ENCODE assay signal across 18 cellular contexts in the genomic region with DNA sequence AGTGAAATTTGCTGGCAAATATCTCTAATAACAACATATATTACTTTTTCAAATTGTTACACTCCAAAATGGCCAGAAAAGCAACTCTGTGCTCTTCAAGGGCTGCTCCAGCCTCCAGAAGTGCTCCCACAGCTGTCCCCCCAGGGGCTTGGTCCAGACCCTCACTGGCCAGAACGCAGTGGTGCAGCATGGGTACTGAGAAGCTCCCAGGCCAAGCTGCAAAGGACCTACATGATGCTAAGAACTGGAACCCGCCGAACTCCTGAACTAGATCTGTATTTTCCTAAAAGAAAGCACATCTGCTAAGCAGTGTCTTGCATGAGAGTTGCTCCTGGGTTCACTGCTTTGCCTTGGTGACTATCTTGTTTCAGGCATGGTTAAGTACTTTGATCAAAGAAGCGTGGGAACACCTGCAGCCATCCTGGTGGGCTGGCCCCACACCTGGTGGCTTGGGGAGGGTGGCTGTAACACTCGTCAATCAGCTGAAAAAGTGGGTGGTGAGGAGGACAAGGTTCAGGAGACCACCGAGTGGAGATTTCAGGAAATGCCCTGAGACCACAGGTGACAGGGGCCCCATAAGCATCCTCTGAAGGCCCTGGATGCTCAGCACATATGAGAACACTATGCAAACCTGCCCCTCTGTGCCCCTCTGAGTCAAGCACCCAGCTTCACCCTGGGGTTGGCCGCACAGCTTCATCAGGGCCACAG.
A peak's percentile ranks its signal among the peaks of the same experiment; 100 is the strongest.
DNase-seq lines count a peak whose midpoint lies in the region; ATAC-seq, FAIRE-seq and TF ChIP-seq lines count a peak whose summit lies in the region.
"Had no signal": no experiment of that assay in that cellular context is flagged by ENCODE, and none has a peak within 500 bp of the region (broad histone marks: within the 10 kb centered on the region; RNA-seq: fewer than 3 reads in every experiment).

No MANE protein-coding gene starts in this region.

- H3K79me2 ChIP-seq in GM12878 (ENCODE audit: control insufficient read depth, insufficient read depth, low read length): no peaks in the 10 kb centered on the region

- H3K9me3 ChIP-seq in heart right ventricle (no peaks in the 10 kb centered on the region), GM12878 (replicated peaks; ENCODE audit: control insufficient read depth, insufficient read depth, low read length) (no peaks in the 10 kb centered on the region)
- no peaks in the 10 kb centered on the region for H3K9me3 ChIP-seq in naive thymus-derived CD4-positive, alpha-beta T cell (ENCODE audit: control insufficient read depth in 2 of 3, low read length in 3 of 3)
- H3K9me3 ChIP-seq: SK-N-SH, upper lobe of right lung had no signal

- no peaks in the 10 kb centered on the region for H3K27me3 Mint-ChIP-seq in naive thymus-derived CD4-positive, alpha-beta T cell

- no peak overlapping the region for H3K4me3 Mint-ChIP-seq in naive thymus-derived CD4-positive, alpha-beta T cell
- H3K4me3 Mint-ChIP-seq: mesothelial cell of epicardium, neural crest cell had no signal

- POLR2A ChIA-PET in GM12878 (lab: Charles Lee): no interaction called here
- POLR2A ChIA-PET in naive thymus-derived CD4-positive, alpha-beta T cell (lab: Charles Lee): no interaction called here

- CTCF ChIA-PET in GM12878 (lab: Yijun Ruan, JAX): interaction anchor here (1.0 to 1.7 kb wide), 7 partner anchors 47 to 128 kb away, joined by 3 to 5 read pairs (median 3); no protein-coding TSS in a partner anchor
- CTCF ChIA-PET in naive thymus-derived CD4-positive, alpha-beta T cell (lab: Charles Lee): no interaction called here

- RAD21 ChIA-PET in GM12878 (lab: Charles Lee; ENCODE audit: unreplicated experiment): interaction anchor here (1.1 to 1.4 kb wide), 2 partner anchors 71 to 114 kb away, joined by 3 to 4 read pairs; no protein-coding TSS in a partner anchor

- H3K27me3 ChIP-seq in heart right ventricle (no peaks in the 10 kb centered on the region), GM12878 (replicated peaks in 1 of 2; ENCODE audit: control insufficient read depth in 2 of 2, insufficient read depth in 2 of 2, low read length in 1 of 2) (no peaks in the 10 kb centered on the region)
- H3K27me3 ChIP-seq in naive thymus-derived CD4-positive, alpha-beta T cell (ENCODE audit: control insufficient read depth in 2 of 2, insufficient read depth in 2 of 2, low read length in 2 of 2): no peaks in the 10 kb centered on the region
- H3K27me3 ChIP-seq: upper lobe of right lung had no signal

- TF ChIP-seq RAD21 in GM12878 (IDR thresholded peaks at IDR 0.05; ENCODE audit: insufficient read depth, low read depth, low read length): no peak

- intact Hi-C loops in heart right ventricle (cut with DNase I): loop anchor here in 4 of 10 donors (5.0 kb wide), 2 partner anchors 74 to 104 kb away; a partner anchor contains a TSS
- intact Hi-C loops in Right ventricle myocardium superior (cut with DNase I): loop anchor here (5.0 kb wide), 1 partner anchor 74 kb away; a partner anchor contains a TSS
- intact Hi-C loops in GM12878 (cut with micrococcal nuclease; ENCODE audit: unreplicated experiment): no loop called here
- intact Hi-C loops in naive thymus-derived CD4-positive, alpha-beta T cell (cut with micrococcal nuclease): no loop called here

- H2AFZ ChIP-seq in GM12878 (ENCODE audit: control insufficient read depth, low read depth, low read length): no peak overlapping the region

- no peak overlapping the region for H3K27ac Mint-ChIP-seq in naive thymus-derived CD4-positive, alpha-beta T cell
- H3K27ac Mint-ChIP-seq: mesothelial cell of epicardium had no signal

- TF ChIP-seq POLR2A in GM12878 (IDR thresholded peaks at IDR 0.05; ENCODE audit: low read depth, low read length): no peak

- H3K36me3 ChIP-seq in heart right ventricle (peaks cover 0 to 92% (median 20%) of the 10 kb centered on the region in 9 donors), GM12878 (ENCODE audit: control insufficient read depth in 2 of 2, insufficient read depth in 2 of 2, low read length in 1 of 2) (no peaks in the 10 kb centered on the region)
- H3K36me3 ChIP-seq in naive thymus-derived CD4-positive, alpha-beta T cell (ENCODE audit: control insufficient read depth in 2 of 3, insufficient read depth in 3 of 3, low read length in 3 of 3): no peaks in the 10 kb centered on the region

- H3K9me3 Mint-ChIP-seq in naive thymus-derived CD4-positive, alpha-beta T cell: no peaks in the 10 kb centered on the region
- H3K9me3 Mint-ChIP-seq: mesothelial cell of epicardium, neural crest cell had no signal

- H3K36me3 Mint-ChIP-seq in naive thymus-derived CD4-positive, alpha-beta T cell: no peaks in the 10 kb centered on the region

- H3K27ac ChIP-seq in heart right ventricle: peak overlapping the region in 6 of 10 donors; percentile 19 to 73 (median 54)
- H3K27ac ChIP-seq in GM12878 (ENCODE audit: control insufficient read depth, insufficient read depth): no peak overlapping the region
- H3K27ac ChIP-seq in naive thymus-derived CD4-positive, alpha-beta T cell (ENCODE audit: low read depth, low read length): no peak overlapping the region
- H3K27ac ChIP-seq: upper lobe of right lung had no signal

- ATAC-seq in heart right ventricle (no peak), Right ventricle myocardium superior (ENCODE audit: poor library complexity) (no peak), GM12878 (peak; percentile 22)
- ATAC-seq in naive thymus-derived CD4-positive, alpha-beta T cell: no peak
- ATAC-seq: activated CD4-positive, CD25-positive, alpha-beta regulatory T cell treated with anti-CD3 and anti-CD28 coated beads, Interleukin-2, amount 50 U/mL, for 24 hours had no signal

- no peak for TF ChIP-seq EP300 in GM12878 (IDR thresholded peaks at IDR 0.05; ENCODE audit: borderline replicate concordance in 1 of 2, control insufficient read depth in 1 of 2, low read depth in 2 of 2, low read length in 2 of 2)

- WGBS in heart right ventricle, 2 donors: 92 to 97% methylated on average over 7 of the region's 7 CpGs
- WGBS in GM12878 (ENCODE audit: insufficient coverage, insufficient replicate concordance, low lambda C conversion rate, missing lambda C conversion rate): 3% methylated on average over 7 of the region's 7 CpGs

- FAIRE-seq in GM12878 (lab: Jason Lieb, UNC) (no peak), urothelium cell line (lab: Jason Lieb, UNC) (peak; percentile 67)
- FAIRE-seq: kidney had no signal

- SMC1A ChIA-PET in GM12878 (lab: Charles Lee; ENCODE audit: uncharacterized antibody, unreplicated experiment): interaction anchor here (1.0 to 1.6 kb wide), 2 partner anchors 11 to 16 kb away, joined by 3 read pairs; no protein-coding TSS in a partner anchor

- no TSS peak for BruUV-seq in GM12878 (replicated peaks; lab: Mats Ljungman, UMichigan)

- no peak overlapping the region for H3K4me2 ChIP-seq in GM12878 (ENCODE audit: control insufficient read depth, insufficient read depth)
- H3K4me2 ChIP-seq: SK-N-SH had no signal

- no peak overlapping the region for H3K9ac ChIP-seq in GM12878 (ENCODE audit: control insufficient read depth, insufficient read depth, low read length)
- H3K9ac ChIP-seq: SK-N-SH had no signal

- no peak for TF ChIP-seq CTCF in heart right ventricle (IDR thresholded peaks at IDR 0.05)
- no peak for TF ChIP-seq CTCF in GM12878 (IDR thresholded peaks at IDR 0.05 in 2 of 3, conservative IDR thresholded peaks at IDR 0.05 in 1 of 3; ENCODE audit: control insufficient read depth in 2 of 3, extremely low read depth in 1 of 3, insufficient read depth in 1 of 3, low read depth in 3 of 3, low read length in 3 of 3)

- H3K4me1 ChIP-seq in heart right ventricle: peaks cover 0 to 30% (median 17%) of the 10 kb centered on the region in 9 donors
- H3K4me1 ChIP-seq in GM12878 (ENCODE audit: control insufficient read depth, insufficient read depth, low read length): no peaks in the 10 kb centered on the region
- H3K4me1 ChIP-seq in naive thymus-derived CD4-positive, alpha-beta T cell (ENCODE audit: control insufficient read depth in 2 of 2, insufficient read depth in 2 of 2, low read length in 2 of 2): no peaks in the 10 kb centered on the region
- H3K4me1 ChIP-seq: upper lobe of right lung had no signal

- DNase-seq in heart right ventricle (no peak), Right ventricle myocardium superior (no peak), GM12878 (ENCODE audit: low read depth, low spot score) (no peak), mesenteric fat pad (ENCODE audit: low spot score) (peak; percentile 69), urothelium cell line (ENCODE audit: low spot score) (no peak), activated gamma-delta T cell (lab: John Stamatoyannopoulos, UW) (no peak), amniotic stem cell (lab: John Stamatoyannopoulos, UW) (no peak)
- no peak for DNase-seq in naive thymus-derived CD4-positive, alpha-beta T cell
- DNase-seq: cerebellar nuclear complex; kidney; NCI-H774; stimulated activated naive CD4-positive, alpha-beta T cell treated with Interleukin-2 at 50 U/mL for 16 hours; upper lobe of right lung had no signal

- peaks cover 0 to 9% (median 3%) of the 10 kb centered on the region in 7 donors for H3K4me1 Mint-ChIP-seq in naive thymus-derived CD4-positive, alpha-beta T cell
- H3K4me1 Mint-ChIP-seq: neural crest cell had no signal

- H3K4me3 ChIP-seq in heart right ventricle (peak overlapping the region in 1 of 10 donors; percentile 27), GM12878 (no peak overlapping the region)
- no peak overlapping the region for H3K4me3 ChIP-seq in naive thymus-derived CD4-positive, alpha-beta T cell (ENCODE audit: low read length)
- H3K4me3 ChIP-seq: K562, upper lobe of right lung had no signal

- in situ Hi-C loops in GM12878 (cut with MboI): no loop called here

- H4K20me1 ChIP-seq in GM12878 (ENCODE audit: control insufficient read depth, insufficient read depth): no peaks in the 10 kb centered on the region

TF ChIP-seq in GM12878, 131 proteins besides CTCF, POLR2A, EP300 and RAD21 (continues in another document):
- peak; percentile 43; the same call in 1 of the 2 replicates for TF ChIP-seq TCF3 (IDR thresholded peaks at IDR 0.05; ENCODE audit: borderline replicate concordance, insufficient read depth, low read depth, low read length)
- TF ChIP-seq PAX5 (IDR thresholded peaks at IDR 0.05; ENCODE audit: borderline replicate concordance, low read depth, low read length): peak; percentile 39; the same call in 1 of the 2 replicates
- TF ChIP-seq TCF7 (IDR thresholded peaks at IDR 0.05; ENCODE audit: borderline replicate concordance): peak; percentile 90
- 0 out of 2 replicates have a peak, but pooled peaks have one; percentile 9 for TF ChIP-seq RUNX3 (IDR thresholded peaks at IDR 0.05; ENCODE audit: low read length)
- no peak for TF ChIP-seq MXI1 (IDR thresholded peaks at IDR 0.05; ENCODE audit: low read depth, low read length)

Comparison
In these comparisons a context has a peak if more than half of its experiments do, and no peak if none do; other contexts are left out.
1. H3K27ac ChIP-seq: peak in heart right ventricle (6 of 10); none in GM12878 (single experiment) and naive thymus-derived CD4-positive, alpha-beta T cell (single experiment).